Comparison of ENCODE assay signal across 24 cellular contexts in the genomic region with DNA sequence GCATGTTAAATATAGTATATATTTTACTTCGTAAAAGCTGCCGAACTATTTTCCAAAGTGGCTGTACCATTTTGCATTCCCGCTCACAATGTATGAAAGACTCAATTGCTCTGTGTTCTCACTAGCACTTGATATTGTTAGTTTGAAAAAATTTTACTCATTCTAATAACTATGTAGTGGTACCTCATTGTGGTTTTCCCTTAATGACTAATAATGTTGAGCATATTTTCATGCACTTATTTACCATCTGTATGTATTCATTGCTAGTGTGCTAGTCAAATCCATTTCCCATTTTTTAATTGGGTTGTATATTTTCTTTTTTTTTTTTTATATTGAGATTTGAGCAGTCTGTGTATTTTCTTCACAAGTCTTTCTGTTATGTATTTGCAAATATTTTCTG. TPM values are rescaled to one million over a fixed set of nuclear protein-coding genes. Genes with fewer than 3 reads are reported as not detected.
"Had no signal": no experiment of that assay in that cellular context is flagged by ENCODE, and none has a peak within 500 bp of the region (broad histone marks: within the 10 kb centered on the region; RNA-seq: fewer than 3 reads in every experiment).

No MANE protein-coding gene starts in this region.

- H3K4me2 ChIP-seq: neural progenitor cell, smooth muscle cell had no signal

- H3K27me3 Mint-ChIP-seq: naive thymus-derived CD4-positive, alpha-beta T cell had no signal

- H3K4me1 ChIP-seq: esophagus muscularis mucosa, left lung, neural progenitor cell, prostate gland, right atrium auricular region, stomach, thyroid gland, vagina had no signal

- H3K9me3 ChIP-seq: esophagus muscularis mucosa, left lung, prostate gland, right atrium auricular region, stomach, thyroid gland, vagina had no signal

- H3K9me3 Mint-ChIP-seq: stimulated activated effector memory CD8-positive, alpha-beta T cell treated with anti-CD3 and anti-CD28 coated beads, Interleukin-12 subunit alpha, Interleukin-12 subunit beta, amount 100 ng/mL, for 72 hours had no signal

- H3K36me3 Mint-ChIP-seq: naive thymus-derived CD4-positive, alpha-beta T cell; stimulated activated effector memory CD8-positive, alpha-beta T cell treated with anti-CD3 and anti-CD28 coated beads, Interleukin-12 subunit alpha, Interleukin-12 subunit beta, amount 100 ng/mL, for 72 hours had no signal

- H3K9ac ChIP-seq: neural progenitor cell had no signal

- H2AFZ ChIP-seq: neural progenitor cell had no signal

- H3K27ac Mint-ChIP-seq: naive thymus-derived CD4-positive, alpha-beta T cell; nephron; neural progenitor cell; stimulated activated effector memory CD8-positive, alpha-beta T cell treated with anti-CD3 and anti-CD28 coated beads, Interleukin-12 subunit alpha, Interleukin-12 subunit beta, amount 100 ng/mL, for 72 hours had no signal

- H3K4me1 Mint-ChIP-seq: stimulated activated effector memory CD8-positive, alpha-beta T cell treated with anti-CD3 and anti-CD28 coated beads, Interleukin-12 subunit alpha, Interleukin-12 subunit beta, amount 100 ng/mL, for 72 hours had no signal

- H3K4me3 ChIP-seq: dorsolateral prefrontal cortex, esophagus muscularis mucosa, left lung, neural progenitor cell, prostate gland, right atrium auricular region, smooth muscle cell, stomach, thyroid gland, vagina had no signal

- DNase-seq: dorsolateral prefrontal cortex; effector CD4-positive, alpha-beta T cell; head of caudate nucleus; left cardiac atrium; left lung; mesendoderm; midbrain; naive thymus-derived CD4-positive, alpha-beta T cell; stimulated activated CD4-positive, alpha-beta T cell treated with anti-CD3 and anti-CD28 coated beads, Interleukin-12 subunit alpha, Interleukin-12 subunit beta, amount 100 ng/mL, for 4 hours; stimulated activated CD4-positive, alpha-beta T cell treated with anti-CD3 and anti-CD28 coated beads, Interleukin-1b, Interleukin-23, amount 100 ng/mL, for 48 hours; stimulated activated CD4-positive, alpha-beta T cell treated with anti-CD3 and anti-CD28 coated beads, Interleukin-4, amount 100 ng/mL, for 1 hour; stimulated activated naive CD4-positive, alpha-beta T cell treated with Interleukin-2 at 50 U/mL for 16 hours; stomach; thyroid gland; trophoblast cell had no signal

- H3K27ac ChIP-seq: dorsolateral prefrontal cortex, epithelial cell of prostate, esophagus muscularis mucosa, left lung, neural progenitor cell, prostate gland, right atrium auricular region, stomach, thyroid gland, vagina had no signal

- H3K27me3 ChIP-seq: dorsolateral prefrontal cortex, esophagus muscularis mucosa, left lung, neural progenitor cell, right atrium auricular region, stomach, thyroid gland, vagina had no signal

- H3K36me3 ChIP-seq: esophagus muscularis mucosa, left lung, prostate gland, right atrium auricular region, stomach, thyroid gland, vagina had no signal

- H3K4me3 Mint-ChIP-seq: naive thymus-derived CD4-positive, alpha-beta T cell; nephron; neural progenitor cell; stimulated activated effector memory CD8-positive, alpha-beta T cell treated with anti-CD3 and anti-CD28 coated beads, Interleukin-12 subunit alpha, Interleukin-12 subunit beta, amount 100 ng/mL, for 72 hours had no signal

RNA-seq across cellular contexts. Expression of a gene that starts 58.4 kb away (rescaled TPM):
- polyA plus RNA-seq: naive thymus-derived CD4-positive, alpha-beta T cell had no signal
